8 cellular contexts compared by ENCODE assay signal in genomic region chr17:1645207-1646171, GRCh38. TPM values are rescaled to one million over a fixed set of nuclear protein-coding genes. Genes with fewer than 3 reads are reported as not detected.
A peak's percentile ranks its signal among the peaks of the same experiment; 100 is the strongest.
DNase-seq lines count a peak whose midpoint lies in the region; ATAC-seq and TF ChIP-seq lines count a peak whose summit lies in the region.

Gene SCARF1 (minus strand): TSS chr17:1645732. CDS start chr17:1645697, 35 bp downstream.

- ATAC-seq in heart left ventricle (peak in 1 of 4 donors; percentile 38), HG03045 (IDR thresholded peaks at IDR 0.05; ENCODE audit: unreplicated experiment) (no peak), GM19467 (IDR thresholded peaks at IDR 0.05; ENCODE audit: unreplicated experiment) (no peak)

- H3K4me3 ChIP-seq in heart left ventricle = peak within 1 kb of the TSS; percentile 14 to 73 (median 57)

- intact Hi-C loops in heart left ventricle (cut with DNase I) = loop anchor here in 8 of 10 donors (2.0 to 10.0 kb wide), 6 partner anchors 17 to 388 kb away; partner anchors contain the start of gene SLC43A2 (in 1 of the 8)
- intact Hi-C loops in posterior vena cava (cut with DNase I) = loop anchor here (5.0 kb wide), 1 partner anchor 68 kb away; no protein-coding TSS in a partner anchor

- 47 to 55% (median 49%) methylated on average over 24 to 25 of the region's 25 CpGs for WGBS in heart left ventricle, 4 donors

- peak in 1 of 2 donors; percentile 76 for TF ChIP-seq POLR2A in heart left ventricle (IDR thresholded peaks at IDR 0.05)

- no peak for TF ChIP-seq CTCF in heart left ventricle (IDR thresholded peaks at IDR 0.05)

- H3K36me3 ChIP-seq in heart left ventricle = peaks cover 0 to 20% (median 11%) of the 10 kb centered on the region in 9 donors

- DNase-seq in ELF-1 (ENCODE audit: low read depth, low spot score) (peak; percentile 41), UCSD-AML1 (lab: John Stamatoyannopoulos, UW; ENCODE audit: unreplicated experiment) (peak; percentile 87), heart left ventricle (peak; percentile 81 to 87 (median 86)), posterior vena cava (ENCODE audit: low spot score) (peak; percentile 85), HUDEP-2 (lab: John Stamatoyannopoulos, UW; ENCODE audit: unreplicated experiment in 76 of 76) (no peak)
- no peak for DNase-seq in stimulated activated CD4-positive, alpha-beta T cell treated with anti-CD3 and anti-CD28 coated beads, Interleukin-4, amount 100 ng/mL, for 24 hours

- no peaks in the 10 kb centered on the region for H3K27me3 ChIP-seq in heart left ventricle

- peaks cover 3 to 68% (median 54%) of the 10 kb centered on the region in 12 donors for H3K4me1 ChIP-seq in heart left ventricle

- H3K27ac ChIP-seq in heart left ventricle = peak within 1 kb of the TSS; percentile 75 to 99 (median 87)

- H3K9me3 ChIP-seq in heart left ventricle = no peaks in the 10 kb centered on the region

RNA-seq across cellular contexts. Expression of gene SCARF1, which starts in this region (rescaled TPM):
- total RNA-seq in heart left ventricle = 10 to 100 TPM in 7 of 9 donors, 1 to 10 TPM in 2; 7.4 to 25.9 (median 12.9) TPM
- polyA plus RNA-seq in heart left ventricle = 1 to 10 TPM; 9.0 to 9.1 TPM
- 10 to 100 TPM; 13.0 to 13.9 TPM for total RNA-seq in posterior vena cava

Comparison
In these comparisons a context has a peak if more than half of its experiments do, and no peak if none do; other contexts are left out.
1. DNase-seq: peak in ELF-1 (single experiment), UCSD-AML1 (single experiment), heart left ventricle (5 of 5) and posterior vena cava (single experiment); none in stimulated activated CD4-positive, alpha-beta T cell treated with anti-CD3 and anti-CD28 coated beads, Interleukin-4, amount 100 ng/mL, for 24 hours (single experiment) and HUDEP-2 (0 of 76).